In genomic region chr9:37593877-37594448, GRCh38 we compare ENCODE assay signal across 9 cellular contexts. TPM values are rescaled to one million over a fixed set of nuclear protein-coding genes. Genes with fewer than 3 reads are reported as not detected.
A peak's percentile ranks its signal among the peaks of the same experiment; 100 is the strongest.
DNase-seq lines count a peak whose midpoint lies in the region; ATAC-seq, FAIRE-seq and TF ChIP-seq lines count a peak whose summit lies in the region.
"Had no signal": no experiment of that assay in that cellular context is flagged by ENCODE, and none has a peak within 500 bp of the region (broad histone marks: within the 10 kb centered on the region; RNA-seq: fewer than 3 reads in every experiment).

No MANE protein-coding gene starts in this region.

- POLR2A ChIA-PET in activated CD8-positive, alpha-beta T cell treated with anti-CD3 and anti-CD28 coated beads for 36 hours (lab: Charles Lee), result interaction anchor here (0.7 to 0.8 kb wide), 2 partner anchors 14 to 108 kb away, joined by 3 to 4 read pairs; partner anchors contain the start of gene POLR1E

- intact Hi-C loops in activated CD8-positive, alpha-beta T cell treated with anti-CD3 and anti-CD28 coated beads for 36 hours (cut with micrococcal nuclease), result no loop called here

- H3K4me1 Mint-ChIP-seq in stimulated activated naive CD8-positive, alpha-beta T cell treated with anti-CD3 and anti-CD28 coated beads, Interleukin-15, Interleukin-2, amounts not matched to agents 100 ng/mL and 50 ng/mL, for 24 hours (ENCODE audit: low read depth), result peaks cover 41% of the 10 kb centered on the region
- peaks cover 26% of the 10 kb centered on the region for H3K4me1 Mint-ChIP-seq in activated CD8-positive, alpha-beta T cell treated with anti-CD3 and anti-CD28 coated beads for 36 hours (ENCODE audit: low read depth)

- no peak for ATAC-seq in stimulated activated naive CD8-positive, alpha-beta T cell treated with anti-CD3 and anti-CD28 coated beads, Interleukin-15, Interleukin-2, amounts not matched to agents 100 U/mL and 50 U/mL, for 24 hours
- no peak for ATAC-seq in activated CD8-positive, alpha-beta T cell treated with anti-CD3 and anti-CD28 coated beads for 36 hours

- CTCF ChIA-PET in activated CD8-positive, alpha-beta T cell treated with anti-CD3 and anti-CD28 coated beads for 36 hours (lab: Charles Lee), result interaction anchor here (0.9 to 2.3 kb wide), 8 partner anchors 9 to 106 kb away, joined by 3 to 13 read pairs (median 4); partner anchors contain the start of gene FBXO10

- no peak for DNase-seq in stimulated activated naive CD8-positive, alpha-beta T cell treated with anti-CD3 and anti-CD28 coated beads, Interleukin-15, Interleukin-2, amounts not matched to agents 100 U/mL and 50 U/mL, for 24 hours
- no peak for DNase-seq in activated CD8-positive, alpha-beta T cell treated with anti-CD3 and anti-CD28 coated beads for 36 hours
- DNase-seq in urothelium cell line (ENCODE audit: low spot score) (no peak), putamen (ENCODE audit: low spot score) (no peak), cerebellar nuclear complex (lab: John Stamatoyannopoulos, UW) (no peak), T1000 (lab: John Stamatoyannopoulos, UW) (no peak)

- no peaks in the 10 kb centered on the region for H3K27me3 ChIP-seq in layer of hippocampus (ENCODE audit: control insufficient read depth, insufficient read depth, low read length)

- peak overlapping the region; percentile 9 for H3K27ac ChIP-seq in layer of hippocampus (ENCODE audit: low read depth, low read length)

- H3K36me3 Mint-ChIP-seq in stimulated activated naive CD8-positive, alpha-beta T cell treated with anti-CD3 and anti-CD28 coated beads, Interleukin-15, Interleukin-2, amounts not matched to agents 100 ng/mL and 50 ng/mL, for 24 hours (ENCODE audit: low read depth), result peaks cover 28% of the 10 kb centered on the region
- H3K36me3 Mint-ChIP-seq in activated CD8-positive, alpha-beta T cell treated with anti-CD3 and anti-CD28 coated beads for 36 hours (ENCODE audit: low read depth), result peaks cover 22% of the 10 kb centered on the region

- H3K9me3 Mint-ChIP-seq in stimulated activated naive CD8-positive, alpha-beta T cell treated with anti-CD3 and anti-CD28 coated beads, Interleukin-15, Interleukin-2, amounts not matched to agents 100 ng/mL and 50 ng/mL, for 24 hours, result no peaks in the 10 kb centered on the region
- no peaks in the 10 kb centered on the region for H3K9me3 Mint-ChIP-seq in activated CD8-positive, alpha-beta T cell treated with anti-CD3 and anti-CD28 coated beads for 36 hours

- peak overlapping the region; percentile 35 for H3K4me3 Mint-ChIP-seq in stimulated activated naive CD8-positive, alpha-beta T cell treated with anti-CD3 and anti-CD28 coated beads, Interleukin-15, Interleukin-2, amounts not matched to agents 100 ng/mL and 50 ng/mL, for 24 hours
- H3K4me3 Mint-ChIP-seq in activated CD8-positive, alpha-beta T cell treated with anti-CD3 and anti-CD28 coated beads for 36 hours, result peak overlapping the region; percentile 41

- TF ChIP-seq CTCF in activated CD8-positive, alpha-beta T cell treated with anti-CD3 and anti-CD28 coated beads for 36 hours (IDR thresholded peaks at IDR 0.05), result no peak

- H3K27me3 Mint-ChIP-seq in stimulated activated naive CD8-positive, alpha-beta T cell treated with anti-CD3 and anti-CD28 coated beads, Interleukin-15, Interleukin-2, amounts not matched to agents 100 ng/mL and 50 ng/mL, for 24 hours, result peaks cover 14% of the 10 kb centered on the region
- H3K27me3 Mint-ChIP-seq in activated CD8-positive, alpha-beta T cell treated with anti-CD3 and anti-CD28 coated beads for 36 hours, result peaks cover 6% of the 10 kb centered on the region

- no peak overlapping the region for H3K27ac Mint-ChIP-seq in stimulated activated naive CD8-positive, alpha-beta T cell treated with anti-CD3 and anti-CD28 coated beads, Interleukin-15, Interleukin-2, amounts not matched to agents 100 ng/mL and 50 ng/mL, for 24 hours
- no peak overlapping the region for H3K27ac Mint-ChIP-seq in activated CD8-positive, alpha-beta T cell treated with anti-CD3 and anti-CD28 coated beads for 36 hours

- FAIRE-seq in urothelium cell line (lab: Jason Lieb, UNC), result no peak

RNA-seq across cellular contexts. Expression of gene TOMM5, which starts 1.6 kb away (rescaled TPM):
- total RNA-seq in activated CD8-positive, alpha-beta T cell treated with anti-CD3 and anti-CD28 coated beads for 36 hours, result 100 to 1,000 TPM; 156 to 168 TPM

RNA-seq across cellular contexts. Expression of gene FBXO10, which starts 17.8 kb away (rescaled TPM):
- 1 to 10 TPM; 2.5 to 3.6 TPM for total RNA-seq in activated CD8-positive, alpha-beta T cell treated with anti-CD3 and anti-CD28 coated beads for 36 hours

RNA-seq across cellular contexts. Expression of gene FRMPD1, which starts 56.8 kb away (rescaled TPM):
- not detected for total RNA-seq in activated CD8-positive, alpha-beta T cell treated with anti-CD3 and anti-CD28 coated beads for 36 hours
- total RNA-seq: SK-MEL-5 had no signal
